In genomic region chr4:99100876-99101275, GRCh38 we compare ENCODE assay signal across 27 cellular contexts. TPM values are rescaled to one million over a fixed set of nuclear protein-coding genes. Genes with fewer than 3 reads are reported as not detected.
"Had no signal": no experiment of that assay in that cellular context is flagged by ENCODE, and none has a peak within 500 bp of the region (broad histone marks: within the 10 kb centered on the region; RNA-seq: fewer than 3 reads in every experiment).

No MANE protein-coding gene starts in this region.

- ATAC-seq: activated CD4-positive, CD25-positive, alpha-beta regulatory T cell treated with anti-CD3 and anti-CD28 coated beads, Interleukin-2, amount 50 U/mL, for 24 hours; activated CD8-positive, alpha-beta T cell treated with anti-CD3 and anti-CD28 coated beads for 36 hours; Right ventricle myocardium inferior had no signal

- H3K4me3 Mint-ChIP-seq: activated CD8-positive, alpha-beta T cell treated with anti-CD3 and anti-CD28 coated beads for 36 hours; activated naive CD8-positive, alpha-beta T cell treated with anti-CD3 and anti-CD28 coated beads, Interleukin-2, amount 10 ng/mL, durations not matched to agents 7 days and 5 days; brain; central memory CD8-positive, alpha-beta T cell; T-helper 2 cell treated with Interferon-gamma antibody and Interleukin-4, amounts not matched to agents 5 μg/mL and 100 μg/mL, for 36 hours had no signal

- H3K27me3 Mint-ChIP-seq: activated CD8-positive, alpha-beta T cell treated with anti-CD3 and anti-CD28 coated beads for 36 hours had no signal

- H3K9me3 ChIP-seq: MG63 had no signal

- DNase-seq: activated CD4-positive, alpha-beta T cell treated with anti-CD3 and anti-CD28 coated beads for 4 hours; activated CD8-positive, alpha-beta memory T cell treated with anti-CD3 and anti-CD28 coated beads, Interleukin-2, amount 50 U/mL, for 4 hours; activated CD8-positive, alpha-beta T cell treated with anti-CD3 and anti-CD28 coated beads for 36 hours; activated naive CD4-positive, alpha-beta T cell treated with anti-CD3 and anti-CD28 coated beads, Interleukin-2, amount 50 U/mL, for 16 hours; activated naive CD8-positive, alpha-beta T cell treated with anti-CD3 and anti-CD28 coated beads, Interleukin-2, amount 10 ng/mL, durations not matched to agents 7 days and 5 days; activated T-cell treated with anti-CD3 and anti-CD28 coated beads, Interleukin-2, amount 50 U/mL, for 1 hour; aorta; MG63; MV-4-11; NCI-H1105; NCI-H1436; NCI-H1694 treated with DMSO at 0.1 percent for 48 hours; NCI-H2029 treated with DMSO at 0.1 percent for 48 hours; NCI-H345; NCI-H510A; NCI-H526 treated with DMSO at 0.1 percent for 48 hours; NCI-H82; RPMI8226; SW 1271 had no signal

- H3K27ac Mint-ChIP-seq: activated CD8-positive, alpha-beta T cell treated with anti-CD3 and anti-CD28 coated beads for 36 hours; activated naive CD8-positive, alpha-beta T cell treated with anti-CD3 and anti-CD28 coated beads, Interleukin-2, amount 10 ng/mL, durations not matched to agents 7 days and 5 days; brain; T-helper 2 cell treated with Interferon-gamma antibody and Interleukin-4, amounts not matched to agents 5 μg/mL and 100 μg/mL, for 36 hours had no signal

- H3K4me1 Mint-ChIP-seq: activated naive CD8-positive, alpha-beta T cell treated with anti-CD3 and anti-CD28 coated beads, Interleukin-2, amount 10 ng/mL, durations not matched to agents 7 days and 5 days; brain; central memory CD8-positive, alpha-beta T cell had no signal

- H3K27ac ChIP-seq: SK-N-MC had no signal

- H3K9me3 Mint-ChIP-seq: central memory CD8-positive, alpha-beta T cell; T-helper 2 cell treated with Interferon-gamma antibody and Interleukin-4, amounts not matched to agents 5 μg/mL and 100 μg/mL, for 36 hours had no signal

- H3K36me3 ChIP-seq: MG63 had no signal

- H3K27me3 ChIP-seq: MG63 had no signal

- H3K4me3 ChIP-seq: MG63, SK-N-MC had no signal

- H3K36me3 Mint-ChIP-seq: activated naive CD8-positive, alpha-beta T cell treated with anti-CD3 and anti-CD28 coated beads, Interleukin-2, amount 10 ng/mL, durations not matched to agents 7 days and 5 days; brain had no signal

RNA-seq across cellular contexts. Expression of gene ADH4, which starts 43.2 kb away (rescaled TPM):
- total RNA-seq: activated CD8-positive, alpha-beta T cell treated with anti-CD3 and anti-CD28 coated beads for 36 hours; activated naive CD8-positive, alpha-beta T cell treated with anti-CD3 and anti-CD28 coated beads, Interleukin-2, amount 10 ng/mL, durations not matched to agents 7 days and 5 days; OCI-LY7; Right ventricle myocardium inferior; T-helper 1 cell treated with Interleukin-12 subunit alpha and Interleukin-12 subunit beta and Interleukin-4 antibody, amounts not matched to agents 30 ng/mL and 1 ng/mL, for 36 hours had no signal
